In the genomic region with DNA sequence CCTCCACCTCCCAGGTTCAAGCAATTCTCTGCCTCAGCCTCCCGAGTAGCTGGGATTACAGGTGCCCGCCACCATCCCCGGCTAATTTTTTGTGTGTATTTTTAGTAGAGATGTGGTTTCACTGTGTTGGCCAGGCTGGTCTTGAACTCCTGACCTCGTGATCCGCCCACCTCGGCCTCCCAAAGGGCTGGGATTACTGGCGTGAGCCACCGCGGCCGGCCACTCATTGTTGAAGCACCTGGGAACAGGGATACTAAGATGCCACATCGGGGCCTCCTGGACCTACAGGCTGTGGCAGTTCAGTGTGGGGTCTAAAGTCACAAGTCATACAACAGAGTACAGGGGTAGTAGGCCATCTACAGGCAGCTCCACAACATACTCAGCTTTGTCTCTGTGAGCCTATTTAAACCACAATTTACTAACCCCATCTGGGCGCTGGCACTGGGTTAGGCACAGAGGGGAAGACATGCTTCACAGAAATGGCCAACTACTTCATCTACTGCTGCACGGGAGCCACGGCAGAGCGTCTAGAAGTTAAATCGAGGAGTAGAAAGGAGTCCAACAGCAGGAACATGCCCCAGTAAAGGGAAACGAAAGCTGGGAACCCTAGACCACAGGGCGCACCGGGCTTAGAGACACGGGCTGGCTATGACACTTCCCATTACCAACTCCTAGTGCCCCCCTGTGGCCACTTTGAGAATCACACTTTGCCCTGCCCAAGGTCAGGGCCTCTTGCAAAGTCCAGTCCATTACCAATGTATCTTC, we compare ENCODE assay signal across 8 cellular contexts. TPM values are rescaled to one million over a fixed set of nuclear protein-coding genes. Genes with fewer than 3 reads are reported as not detected.
DNase-seq lines count a peak whose midpoint lies in the region; ATAC-seq, FAIRE-seq and TF ChIP-seq lines count a peak whose summit lies in the region.

No MANE protein-coding gene starts in this region.

- H3K27ac ChIP-seq in left ventricle myocardium inferior (replicated peaks) (peak overlapping the region; percentile 100), rectal smooth muscle tissue (ENCODE audit: low read depth, low read length) (peak overlapping the region; percentile 98)

- no peak overlapping the region for H3K4me3 ChIP-seq in NB4 (ENCODE audit: low read depth, low read length)
- H3K4me3 ChIP-seq in left ventricle myocardium inferior, result peak overlapping the region; percentile 18
- H3K4me3 ChIP-seq in rectal smooth muscle tissue (ENCODE audit: low read length), result peak overlapping the region; percentile 7

- TF ChIP-seq POLR2A in NB4 (IDR thresholded peaks at IDR 0.05; ENCODE audit: extremely low read depth, insufficient read length), result no peak

- H3K9me3 ChIP-seq in left ventricle myocardium inferior (replicated peaks), result no peaks in the 10 kb centered on the region

- H3K27me3 ChIP-seq in left ventricle myocardium inferior (ENCODE audit: low read depth), result no peaks in the 10 kb centered on the region
- no peaks in the 10 kb centered on the region for H3K27me3 ChIP-seq in rectal smooth muscle tissue (ENCODE audit: control insufficient read depth, insufficient read depth, low read length)

- H3K36me3 ChIP-seq in left ventricle myocardium inferior (peaks cover 24% of the 10 kb centered on the region), rectal smooth muscle tissue (ENCODE audit: control insufficient read depth, insufficient read depth, low read length) (peaks cover 14% of the 10 kb centered on the region)

- no peak for FAIRE-seq in urothelium cell line (lab: Jason Lieb, UNC)

- ATAC-seq in GM21360 (IDR thresholded peaks at IDR 0.05; ENCODE audit: unreplicated experiment), result no peak

- DNase-seq in GM10266 (ENCODE audit: extremely low spot score) (peak; percentile 87), NB4 (ENCODE audit: low read depth) (peak; percentile 83), T-helper 1 cell (peak; percentile 71 to 83 (median 81)), amygdala (lab: John Stamatoyannopoulos, UW) (peak in 55 of 56 donors; percentile 10 to 93 (median 73)), left ventricle myocardium inferior (peak; percentile 92), urothelium cell line (ENCODE audit: low spot score) (peak; percentile 58)

- peaks cover 80% of the 10 kb centered on the region for H3K4me1 ChIP-seq in left ventricle myocardium inferior
- H3K4me1 ChIP-seq in rectal smooth muscle tissue (ENCODE audit: control insufficient read depth, insufficient read depth, low read length), result peaks cover 34% of the 10 kb centered on the region

- TF ChIP-seq CTCF in GM10266 (IDR thresholded peaks at IDR 0.05; ENCODE audit: control insufficient read depth, insufficient read depth, low read depth, missing control alignments) (peak; percentile 89), NB4 (IDR thresholded peaks at IDR 0.05; ENCODE audit: low read depth, low read length) (peak; percentile 63), left ventricle myocardium inferior (IDR thresholded peaks at IDR 0.05; ENCODE audit: borderline replicate concordance) (peak; percentile 94)

- peak overlapping the region; percentile 1 for H3K9ac ChIP-seq in rectal smooth muscle tissue (ENCODE audit: low read length)

- intact Hi-C loops in left ventricle myocardium inferior (cut with micrococcal nuclease), result no loop called here

RNA-seq across cellular contexts. Expression of gene VAMP2, which starts 4.3 kb away (rescaled TPM):
- total RNA-seq in left ventricle myocardium inferior, result 59.6 TPM

RNA-seq across cellular contexts. Expression of gene PER1, which starts 6.2 kb away (rescaled TPM):
- total RNA-seq in left ventricle myocardium inferior, result 109 TPM

RNA-seq across cellular contexts. Expression of gene TMEM107, which starts 17.7 kb away (rescaled TPM):
- 7.9 TPM for total RNA-seq in left ventricle myocardium inferior

RNA-seq across cellular contexts. Expression of gene BORCS6, which starts 31.5 kb away (rescaled TPM):
- total RNA-seq in left ventricle myocardium inferior, result 8.4 TPM

RNA-seq across cellular contexts. Expression of gene HES7, which starts 34.5 kb away (rescaled TPM):
- not detected for total RNA-seq in left ventricle myocardium inferior
